ENCODE assay signal across 8 cellular contexts in genomic region chr14:24241829-24242443, GRCh38. TPM values are rescaled to one million over a fixed set of nuclear protein-coding genes. Genes with fewer than 3 reads are reported as not detected.
DNase-seq lines count a peak whose midpoint lies in the region; ATAC-seq and TF ChIP-seq lines count a peak whose summit lies in the region.

No MANE protein-coding gene starts in this region.

- H3K27ac ChIP-seq in body of pancreas: peak overlapping the region; percentile 92 to 100 (median 96)

- no peaks in the 10 kb centered on the region for H3K27me3 ChIP-seq in body of pancreas
- H3K27me3 ChIP-seq in iPS-15b (ENCODE audit: control insufficient read depth, insufficient read depth, low read length): no peaks in the 10 kb centered on the region
- H3K27me3 ChIP-seq in skeletal muscle satellite cell (ENCODE audit: control insufficient read depth, insufficient read depth, low read length): no peaks in the 10 kb centered on the region

- peak overlapping the region; percentile 91 for H3K4me2 ChIP-seq in skeletal muscle satellite cell (ENCODE audit: low read length)

- ATAC-seq in HG02763 (IDR thresholded peaks at IDR 0.05; ENCODE audit: unreplicated experiment): peak; percentile 79
- peak; percentile 91 for ATAC-seq in body of pancreas

- DNase-seq in NCI-H1092 (lab: John Stamatoyannopoulos, UW): peak; percentile 95
- DNase-seq in NCI-H1092 treated with DMSO at 0.1 percent for 48 hours (lab: John Stamatoyannopoulos, UW): no peak
- DNase-seq in NCI-H1436 (lab: John Stamatoyannopoulos, UW): peak; percentile 92
- peak; percentile 88 for DNase-seq in T-helper 22 cell (ENCODE audit: low read depth)
- DNase-seq in body of pancreas: peak; percentile 93 to 96 (median 96)

- no peak for TF ChIP-seq POLR2A in body of pancreas (IDR thresholded peaks at IDR 0.05)

- H3K9me3 ChIP-seq in body of pancreas (no peaks in the 10 kb centered on the region), iPS-15b (ENCODE audit: control insufficient read depth, insufficient read depth, low read length) (no peaks in the 10 kb centered on the region), skeletal muscle satellite cell (replicated peaks; ENCODE audit: low read length) (no peaks in the 10 kb centered on the region)

- peaks cover 6 to 22% of the 10 kb centered on the region in 2 donors for H3K36me3 ChIP-seq in body of pancreas (replicated peaks in 1 of 2; ENCODE audit: insufficient read depth in 1 of 2, low read depth in 2 of 2)
- H3K36me3 ChIP-seq in iPS-15b (ENCODE audit: control insufficient read depth, insufficient read depth, low read length): peaks cover 30% of the 10 kb centered on the region
- H3K36me3 ChIP-seq in skeletal muscle satellite cell (ENCODE audit: insufficient read depth, low read length): peaks cover 42% of the 10 kb centered on the region

- intact Hi-C loops in body of pancreas (cut with DNase I): no loop called here

- peak; percentile 55 to 87 (median 78) for TF ChIP-seq CTCF in body of pancreas (IDR thresholded peaks at IDR 0.05)

- H3K4me1 ChIP-seq in body of pancreas: peaks cover 39% of the 10 kb centered on the region
- no peaks in the 10 kb centered on the region for H3K4me1 ChIP-seq in iPS-15b (ENCODE audit: control insufficient read depth, insufficient read depth, low read length)
- peaks cover 41% of the 10 kb centered on the region for H3K4me1 ChIP-seq in skeletal muscle satellite cell (ENCODE audit: control insufficient read depth, insufficient read depth, low read length)

- H3K9ac ChIP-seq in iPS-15b (ENCODE audit: low read depth, low read length) (peak overlapping the region; percentile 87), skeletal muscle satellite cell (ENCODE audit: low read depth, low read length) (peak overlapping the region; percentile 92)

- 0 to 2% methylated on average over 19 to 38 of the region's 39 CpGs for WGBS in body of pancreas, 2 donors

- H3K4me3 ChIP-seq in body of pancreas (peak overlapping the region; percentile 30 to 49), iPS-15b (ENCODE audit: low read depth, low read length) (peak overlapping the region; percentile 90), skeletal muscle satellite cell (ENCODE audit: low read length) (peak overlapping the region; percentile 81)

RNA-seq across cellular contexts. Expression of gene TINF2, which starts 0.5 kb away (rescaled TPM):
- 10 to 100 TPM; 28.3 to 35.3 TPM for total RNA-seq in body of pancreas
- total RNA-seq in skeletal muscle satellite cell (2012; rRNA removed): 29.4 and 45.4 TPM in 2 replicates

RNA-seq across cellular contexts. Expression of gene GMPR2, which starts 9.2 kb away (rescaled TPM):
- 10 to 100 TPM; 30.9 to 41.9 TPM for total RNA-seq in body of pancreas
- total RNA-seq in skeletal muscle satellite cell (2012; rRNA removed): 43.0 and 52.2 TPM in 2 replicates

RNA-seq across cellular contexts. Expression of gene NEDD8, which starts 9.8 kb away (rescaled TPM):
- total RNA-seq in body of pancreas: 10 to 100 TPM; 28.7 to 77.6 TPM
- 105 and 117 TPM in 2 replicates for total RNA-seq in skeletal muscle satellite cell (2012; rRNA removed)

RNA-seq across cellular contexts. Expression of gene TGM1, which starts 21.0 kb away (rescaled TPM):
- 10 to 100 TPM in 1 of 2 donors, 1 to 10 TPM in 1; 2.9 to 13.8 TPM for total RNA-seq in body of pancreas
- 0.51 and 2.0 TPM in 2 replicates for total RNA-seq in skeletal muscle satellite cell (2012; rRNA removed)

RNA-seq across cellular contexts. Expression of gene MDP1, which starts 26.1 kb away (rescaled TPM):
- total RNA-seq in body of pancreas: 10 to 100 TPM in 1 of 2 donors, 1 to 10 TPM in 1; 2.0 to 18.9 TPM
- total RNA-seq in skeletal muscle satellite cell (2012; rRNA removed): 11.2 and 12.9 TPM in 2 replicates

Comparison
In these comparisons a context has a peak if more than half of its experiments do, and no peak if none do; other contexts are left out.
1. H3K4me3 ChIP-seq: peak in every context shown above with its lines; median percentile 90 in iPS-15b; 81 in skeletal muscle satellite cell; 40 in body of pancreas.